Comparison of ENCODE assay signal across 13 cellular contexts in genomic region chr3:59451800-59452741, GRCh38.
A peak's percentile ranks its signal among the peaks of the same experiment; 100 is the strongest.
DNase-seq lines count a peak whose midpoint lies in the region; ATAC-seq and TF ChIP-seq lines count a peak whose summit lies in the region.
"Had no signal": no experiment of that assay in that cellular context is flagged by ENCODE, and none has a peak within 500 bp of the region (broad histone marks: within the 10 kb centered on the region; RNA-seq: fewer than 3 reads in every experiment).

No MANE protein-coding gene starts in this region.

- peaks cover 4% of the 10 kb centered on the region for H3K36me3 Mint-ChIP-seq in CD4-positive, CD25-positive, alpha-beta regulatory T cell

- TF ChIP-seq CTCF in foreskin keratinocyte (conservative IDR thresholded peaks at IDR 0.05) = no peak

- H3K27ac ChIP-seq in CD4-positive, CD25-positive, alpha-beta regulatory T cell (ENCODE audit: insufficient read depth, low read length, poor library complexity, severe bottlenecking) = peak overlapping the region; percentile 94
- H3K27ac ChIP-seq in foreskin keratinocyte = peak overlapping the region; percentile 80
- H3K27ac ChIP-seq: body of pancreas had no signal

- H3K4me3 Mint-ChIP-seq in CD4-positive, CD25-positive, alpha-beta regulatory T cell = peak overlapping the region; percentile 68 to 86 (median 80)

- H3K4me3 ChIP-seq in CD4-positive, CD25-positive, alpha-beta regulatory T cell (ENCODE audit: low read depth, low read length) = peak overlapping the region; percentile 75
- H3K4me3 ChIP-seq: body of pancreas, lower lobe of right lung had no signal

- ATAC-seq in CD4-positive, CD25-positive, alpha-beta regulatory T cell (ENCODE audit: low read depth in 2 of 2) = no peak
- ATAC-seq in GM19452 (IDR thresholded peaks at IDR 0.05; ENCODE audit: unreplicated experiment) (peak; percentile 2), foreskin keratinocyte (peak; percentile 2)
- ATAC-seq: HCT116 had no signal

- peaks cover 0 to 11% (median 0%) of the 10 kb centered on the region in 7 donors for H3K9me3 Mint-ChIP-seq in CD4-positive, CD25-positive, alpha-beta regulatory T cell

- no peaks in the 10 kb centered on the region for H3K27me3 Mint-ChIP-seq in CD4-positive, CD25-positive, alpha-beta regulatory T cell

- no peaks in the 10 kb centered on the region for H3K27me3 ChIP-seq in CD4-positive, CD25-positive, alpha-beta regulatory T cell (ENCODE audit: control insufficient read depth, insufficient read depth, low read length)
- H3K27me3 ChIP-seq in foreskin keratinocyte = no peaks in the 10 kb centered on the region
- H3K27me3 ChIP-seq: body of pancreas had no signal

- peak in 2 of 3 donors; percentile 48 to 61 for DNase-seq in CD4-positive, CD25-positive, alpha-beta regulatory T cell
- DNase-seq in SW480 (ENCODE audit: low spot score) = peak; percentile 11
- DNase-seq in foreskin keratinocyte = no peak
- no peak for DNase-seq in effector CD8-positive, alpha-beta T cell (lab: John Stamatoyannopoulos, UW)
- DNase-seq in occipital lobe (lab: John Stamatoyannopoulos, UW) = no peak
- no peak for DNase-seq in effector CD4-positive, alpha-beta T cell
- DNase-seq in DMS 273 treated with DMSO at 0.1 percent for 48 hours (lab: John Stamatoyannopoulos, UW) = no peak
- DNase-seq: foreskin melanocyte, lower lobe of right lung, NCI-H1694 treated with DMSO at 0.1 percent for 48 hours had no signal

- H3K27ac Mint-ChIP-seq in CD4-positive, CD25-positive, alpha-beta regulatory T cell = peak overlapping the region; percentile 98 to 99 (median 98)

- H3K9me3 ChIP-seq in CD4-positive, CD25-positive, alpha-beta regulatory T cell (ENCODE audit: control insufficient read depth in 2 of 2, low read length in 2 of 2) = no peaks in the 10 kb centered on the region
- H3K9me3 ChIP-seq: body of pancreas, lower lobe of right lung had no signal

- no peaks in the 10 kb centered on the region for H3K36me3 ChIP-seq in CD4-positive, CD25-positive, alpha-beta regulatory T cell (ENCODE audit: control insufficient read depth, insufficient read depth, low read length)
- H3K36me3 ChIP-seq: lower lobe of right lung had no signal

- H3K4me1 ChIP-seq in CD4-positive, CD25-positive, alpha-beta regulatory T cell (ENCODE audit: control insufficient read depth, insufficient read depth, low read length, poor library complexity, severe bottlenecking) = peaks cover 59% of the 10 kb centered on the region
- H3K4me1 ChIP-seq in foreskin keratinocyte = peaks cover 28% of the 10 kb centered on the region
- H3K4me1 ChIP-seq: lower lobe of right lung had no signal

- peaks cover 33 to 82% (median 71%) of the 10 kb centered on the region in 4 donors for H3K4me1 Mint-ChIP-seq in CD4-positive, CD25-positive, alpha-beta regulatory T cell

Comparison
In these comparisons a context has a peak if more than half of its experiments do, and no peak if none do; other contexts are left out.
1. ATAC-seq: peak in GM19452 (single experiment) and foreskin keratinocyte (single experiment); none in CD4-positive, CD25-positive, alpha-beta regulatory T cell (0 of 2).
2. DNase-seq: peak in CD4-positive, CD25-positive, alpha-beta regulatory T cell (2 of 3) and SW480 (single experiment); none in foreskin keratinocyte (0 of 2), effector CD8-positive, alpha-beta T cell (single experiment), occipital lobe (single experiment), effector CD4-positive, alpha-beta T cell (single experiment) and DMS 273 treated with DMSO at 0.1 percent for 48 hours (single experiment).